9 cellular contexts compared by ENCODE assay signal in genomic region chr7:127844707-127845331, GRCh38.
A peak's percentile ranks its signal among the peaks of the same experiment; 100 is the strongest.
DNase-seq lines count a peak whose midpoint lies in the region; ATAC-seq and TF ChIP-seq lines count a peak whose summit lies in the region.
"Had no signal": no experiment of that assay in that cellular context is flagged by ENCODE, and none has a peak within 500 bp of the region (broad histone marks: within the 10 kb centered on the region; RNA-seq: fewer than 3 reads in every experiment).

No MANE protein-coding gene starts in this region.

- no peak overlapping the region for H3K4me2 ChIP-seq in neuronal stem cell (ENCODE audit: insufficient read depth, low read length, poor library complexity, severe bottlenecking)

- H2BK5ac ChIP-seq in neuronal stem cell (ENCODE audit: low read length), result no peak overlapping the region

- H3K9me3 ChIP-seq in neuronal stem cell (replicated peaks in 1 of 2; ENCODE audit: control insufficient read depth in 2 of 2, insufficient read depth in 1 of 2, low read depth in 1 of 2, low read length in 2 of 2), result no peaks in the 10 kb centered on the region

- no peak overlapping the region for H3K23ac ChIP-seq in neuronal stem cell (ENCODE audit: low read depth, low read length, poor library complexity)

- H2AK5ac ChIP-seq in neuronal stem cell (ENCODE audit: low read depth, low read length), result no peak overlapping the region

- H3K4ac ChIP-seq in neuronal stem cell (ENCODE audit: low read length), result no peak overlapping the region

- H3K27me3 ChIP-seq in kidney epithelial cell (ENCODE audit: control insufficient read depth, insufficient read depth, low read length) (no peaks in the 10 kb centered on the region), neuronal stem cell (ENCODE audit: control insufficient read depth in 3 of 3, insufficient read depth in 3 of 3, low read depth in 1 of 3, low read length in 3 of 3) (no peaks in the 10 kb centered on the region)

- no peak overlapping the region for H3K18ac ChIP-seq in neuronal stem cell (ENCODE audit: low read length)

- no peak overlapping the region for H2BK15ac ChIP-seq in neuronal stem cell (ENCODE audit: low read length)

- WGBS in neuronal stem cell (ENCODE audit: extremely low coverage in 2 of 2, insufficient read length in 2 of 2, insufficient replicate concordance in 1 of 2), 2 donors, result no CpG with 5 or more reads among the region's 2 CpGs

- H4K8ac ChIP-seq in neuronal stem cell (ENCODE audit: low read depth, low read length), result no peak overlapping the region

- ATAC-seq in GM18868 (IDR thresholded peaks at IDR 0.05; ENCODE audit: unreplicated experiment), result no peak
- ATAC-seq in HG03469 (IDR thresholded peaks at IDR 0.05; ENCODE audit: unreplicated experiment), result no peak

- no peak overlapping the region for H3K14ac ChIP-seq in neuronal stem cell (ENCODE audit: low read length)

- H3K9ac ChIP-seq in neuronal stem cell (ENCODE audit: low read depth, low read length, poor library complexity), result no peak overlapping the region

- no peak for TF ChIP-seq CTCF in kidney epithelial cell (IDR thresholded peaks at IDR 0.05; ENCODE audit: insufficient read depth, low read length, poor library complexity, severe bottlenecking)

- H4K91ac ChIP-seq in neuronal stem cell (ENCODE audit: low read depth, low read length, poor library complexity), result no peak overlapping the region

- no peak overlapping the region for H3K27ac ChIP-seq in neuronal stem cell (replicated peaks; ENCODE audit: low read length)

- no peak overlapping the region for H2BK12ac ChIP-seq in neuronal stem cell (ENCODE audit: low read length)

- DNase-seq in NCI-H1436 treated with DMSO at 0.1 percent for 48 hours (lab: John Stamatoyannopoulos, UW) (peak; percentile 3), NCI-H1436 (lab: John Stamatoyannopoulos, UW) (no peak), astrocyte of the hippocampus (ENCODE audit: low read depth, low spot score) (peak; percentile 57), kidney epithelial cell (ENCODE audit: low read depth) (peak; percentile 26), ureter (ENCODE audit: low spot score) (peak; percentile 51), neuronal stem cell (ENCODE audit: low spot score) (no peak)
- DNase-seq: activated CD4-positive, CD25-positive, alpha-beta regulatory T cell treated with anti-CD3 and anti-CD28 coated beads, Interleukin-2, amount 50 U/mL, for 72 hours had no signal

- H3K4me3 ChIP-seq in kidney epithelial cell (ENCODE audit: low read depth, low read length), result no peak overlapping the region
- H3K4me3 ChIP-seq in neuronal stem cell (ENCODE audit: low read length in 2 of 2), result no peak overlapping the region

- no peak overlapping the region for H2AFZ ChIP-seq in neuronal stem cell (ENCODE audit: low read length)

- H3K4me1 ChIP-seq in neuronal stem cell (ENCODE audit: control insufficient read depth in 2 of 2, insufficient read depth in 1 of 2, low read depth in 1 of 2, low read length in 2 of 2), result no peaks in the 10 kb centered on the region

- H3K36me3 ChIP-seq in kidney epithelial cell (ENCODE audit: control insufficient read depth, insufficient read depth, low read length), result no peaks in the 10 kb centered on the region
- H3K36me3 ChIP-seq in neuronal stem cell (replicated peaks in 1 of 2; ENCODE audit: control insufficient read depth in 2 of 2, insufficient read depth in 2 of 2, low read length in 2 of 2), result peaks cover 0 to 20% of the 10 kb centered on the region in 2 donors

- H3K79me1 ChIP-seq in neuronal stem cell (ENCODE audit: low read depth, low read length), result no peaks in the 10 kb centered on the region

- no peak overlapping the region for H2BK120ac ChIP-seq in neuronal stem cell (ENCODE audit: low read depth, low read length)

Comparison
In these comparisons a context has a peak if more than half of its experiments do, and no peak if none do; other contexts are left out.
1. DNase-seq: peak in NCI-H1436 treated with DMSO at 0.1 percent for 48 hours (single experiment), astrocyte of the hippocampus (single experiment), kidney epithelial cell (single experiment) and ureter (single experiment); none in NCI-H1436 (single experiment) and neuronal stem cell (single experiment).